Comparison of ENCODE assay signal across 29 cellular contexts in genomic region chr14:31221266-31221665, GRCh38.
"Had no signal": no experiment of that assay in that cellular context is flagged by ENCODE, and none has a peak within 500 bp of the region (broad histone marks: within the 10 kb centered on the region; RNA-seq: fewer than 3 reads in every experiment).

No MANE protein-coding gene starts in this region.

- ATAC-seq: effector memory CD8-positive, alpha-beta T cell; esophagus mucosa; foreskin keratinocyte; gastrocnemius medialis; gastroesophageal sphincter; heart left ventricle; heart right ventricle had no signal

- H3K27ac ChIP-seq: colonic mucosa, coronary artery, dorsolateral prefrontal cortex, epithelial cell of prostate, esophagus muscularis mucosa, esophagus squamous epithelium, foreskin keratinocyte, gastrocnemius medialis, gastroesophageal sphincter, heart left ventricle, heart right ventricle had no signal

- H3K27me3 Mint-ChIP-seq: dendritic cell treated with granulocyte-macrophage colony-stimulating factor and Interleukin-4, amounts not matched to agents 40 ng/mL and 50 ng/mL, for 4 days; effector memory CD8-positive, alpha-beta T cell had no signal

- FAIRE-seq: colon, endometrium, endothelial cell of umbilical vein, frontal cortex had no signal

- H3K27me3 ChIP-seq: colonic mucosa, dorsolateral prefrontal cortex, esophagus muscularis mucosa, esophagus squamous epithelium, foreskin keratinocyte, gastrocnemius medialis, gastroesophageal sphincter, heart left ventricle, heart right ventricle had no signal

- H3K4me1 ChIP-seq: colonic mucosa, esophagus muscularis mucosa, esophagus squamous epithelium, gastrocnemius medialis, gastroesophageal sphincter, heart left ventricle, heart right ventricle had no signal

- DNase-seq: colonic mucosa; cortex of kidney; dermis blood vessel endothelial cell; dorsolateral prefrontal cortex; effector CD4-positive, alpha-beta T cell; effector CD8-positive, alpha-beta T cell; effector memory CD4-positive, alpha-beta T cell; effector memory CD8-positive, alpha-beta T cell; endodermal cell; erythroblast; esophagus squamous epithelium; foreskin fibroblast; foreskin keratinocyte; foreskin melanocyte; gastrocnemius medialis; glutamatergic neuron; head of caudate nucleus; heart left ventricle; heart right ventricle had no signal

- H3K4me3 Mint-ChIP-seq: dendritic cell treated with granulocyte-macrophage colony-stimulating factor and Interleukin-4, amounts not matched to agents 40 ng/mL and 50 ng/mL, for 4 days; effector memory CD8-positive, alpha-beta T cell; endodermal cell had no signal

- H3K9me3 Mint-ChIP-seq: dendritic cell treated with granulocyte-macrophage colony-stimulating factor and Interleukin-4, amounts not matched to agents 40 ng/mL and 50 ng/mL, for 4 days; effector memory CD8-positive, alpha-beta T cell; endodermal cell had no signal

- H3K9me3 ChIP-seq: colonic mucosa, esophagus muscularis mucosa, esophagus squamous epithelium, gastrocnemius medialis, gastroesophageal sphincter had no signal

- H3K4me1 Mint-ChIP-seq: endodermal cell had no signal

- H3K36me3 ChIP-seq: colonic mucosa, esophagus muscularis mucosa, esophagus squamous epithelium, gastrocnemius medialis, gastroesophageal sphincter, heart left ventricle, heart right ventricle had no signal

- H3K4me3 ChIP-seq: colonic mucosa, coronary artery, dorsolateral prefrontal cortex, esophagus muscularis mucosa, esophagus squamous epithelium, gastrocnemius medialis, gastroesophageal sphincter, heart left ventricle, heart right ventricle had no signal

- H3K27ac Mint-ChIP-seq: dendritic cell treated with granulocyte-macrophage colony-stimulating factor and Interleukin-4, amounts not matched to agents 40 ng/mL and 50 ng/mL, for 4 days; effector memory CD8-positive, alpha-beta T cell; endodermal cell had no signal
